In the genomic region with DNA sequence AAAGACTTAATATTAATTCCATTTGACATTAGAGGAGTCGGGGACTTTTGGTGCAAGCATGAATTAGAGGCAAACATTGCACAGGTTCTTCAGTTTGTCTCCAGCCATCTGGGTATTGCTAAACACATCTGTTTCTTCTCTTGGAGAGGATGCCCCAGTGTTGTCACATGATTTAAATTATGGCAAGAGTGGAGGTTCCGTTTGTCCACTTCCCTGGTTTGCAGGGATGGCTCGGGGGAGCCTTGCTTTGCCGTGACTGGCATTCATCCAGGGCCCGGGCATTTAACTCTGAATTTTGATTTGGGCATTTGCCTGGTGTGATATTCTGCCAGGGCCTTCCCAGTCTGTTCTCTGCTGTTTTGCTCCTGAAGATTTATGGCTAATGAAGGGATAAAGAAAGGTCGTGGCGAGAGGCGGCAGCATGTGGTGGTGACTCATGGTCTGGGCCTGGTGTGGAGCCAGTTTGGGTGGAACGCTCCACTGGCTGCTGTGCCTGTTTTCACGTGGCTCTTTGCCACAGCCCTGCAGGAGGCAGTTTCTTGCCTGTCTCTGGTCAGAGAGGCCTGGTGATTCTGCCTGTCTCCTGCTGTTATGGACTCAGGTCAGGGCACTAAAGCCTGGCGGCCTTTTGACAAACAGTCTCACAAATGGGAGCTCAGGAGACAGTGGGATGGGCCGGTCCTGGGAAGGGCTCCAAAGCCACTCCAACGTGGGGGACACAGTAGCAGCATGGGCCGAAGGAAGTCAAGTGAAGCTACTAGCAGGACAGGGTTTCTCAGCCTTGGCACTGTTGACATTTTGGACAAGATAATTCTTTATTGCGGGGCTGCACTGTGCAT, we compare ENCODE assay signal across 8 cellular contexts.
DNase-seq lines count a peak whose midpoint lies in the region; ATAC-seq and TF ChIP-seq lines count a peak whose summit lies in the region.

No MANE protein-coding gene starts in this region.

- H3K36me3 ChIP-seq in thyroid gland, result no peaks in the 10 kb centered on the region

- no peak for TF ChIP-seq POLR2A in lower leg skin (IDR thresholded peaks at IDR 0.05)
- TF ChIP-seq POLR2A in thyroid gland (IDR thresholded peaks at IDR 0.05), result peak in 1 of 2 donors; percentile 53

- intact Hi-C loops in lower leg skin (cut with DNase I; ENCODE audit: low total_unique reads) (no loop called here), thyroid gland (cut with DNase I) (no loop called here)

- peak overlapping the region; percentile 87 to 94 (median 92) for H3K27ac ChIP-seq in thyroid gland

- 15 to 17% methylated on average over 15 of the region's 15 CpGs for WGBS in lower leg skin, 2 donors
- WGBS in thyroid gland, 2 donors, result 22 to 33% methylated on average over 14 to 15 of the region's 15 CpGs

- H3K4me3 ChIP-seq in choroid plexus epithelial cell (ENCODE audit: low read depth, low read length) (no peak overlapping the region), lower leg skin (ENCODE audit: low read depth, poor library complexity, severe bottlenecking) (no peak overlapping the region), thyroid gland (replicated peaks in 1 of 3) (no peak overlapping the region)

- peaks cover 28 to 35% of the 10 kb centered on the region in 2 donors for H3K4me1 ChIP-seq in thyroid gland

- H3K27me3 ChIP-seq in thyroid gland, result no peaks in the 10 kb centered on the region

- H3K9me3 ChIP-seq in thyroid gland, result no peaks in the 10 kb centered on the region

- DNase-seq in EL, result peak; percentile 98
- DNase-seq in NCI-H2196 treated with DMSO at 0.1 percent for 48 hours (lab: John Stamatoyannopoulos, UW; ENCODE audit: unreplicated experiment), result peak; percentile 41
- peak; percentile 99 for DNase-seq in choroid plexus epithelial cell (ENCODE audit: low read depth)
- DNase-seq in lower leg skin (ENCODE audit: low spot score in 2 of 2), result peak; percentile 94 to 98
- peak; percentile 96 to 97 for DNase-seq in thyroid gland
- no peak for DNase-seq in NCI-H524 treated with DMSO at 0.1 percent for 48 hours (lab: John Stamatoyannopoulos, UW)
- no peak for DNase-seq in KG1 (lab: John Stamatoyannopoulos, UW)

- no peak for ATAC-seq in HG03039 (IDR thresholded peaks at IDR 0.05; ENCODE audit: unreplicated experiment)

- peak; percentile 29 for TF ChIP-seq CTCF in choroid plexus epithelial cell (conservative IDR thresholded peaks at IDR 0.05; ENCODE audit: low read depth, low read length)
- TF ChIP-seq CTCF in lower leg skin (IDR thresholded peaks at IDR 0.05), result no peak
- TF ChIP-seq CTCF in thyroid gland (IDR thresholded peaks at IDR 0.05), result peak in 1 of 6 experiments; percentile 10

Comparison
In these comparisons a context has a peak if more than half of its experiments do, and no peak if none do; other contexts are left out.
1. DNase-seq: peak in EL (single experiment), NCI-H2196 treated with DMSO at 0.1 percent for 48 hours (single experiment), choroid plexus epithelial cell (single experiment), lower leg skin (2 of 2) and thyroid gland (2 of 2); none in NCI-H524 treated with DMSO at 0.1 percent for 48 hours (single experiment) and KG1 (single experiment).